ENCODE assay signal across 15 cellular contexts in the genomic region with DNA sequence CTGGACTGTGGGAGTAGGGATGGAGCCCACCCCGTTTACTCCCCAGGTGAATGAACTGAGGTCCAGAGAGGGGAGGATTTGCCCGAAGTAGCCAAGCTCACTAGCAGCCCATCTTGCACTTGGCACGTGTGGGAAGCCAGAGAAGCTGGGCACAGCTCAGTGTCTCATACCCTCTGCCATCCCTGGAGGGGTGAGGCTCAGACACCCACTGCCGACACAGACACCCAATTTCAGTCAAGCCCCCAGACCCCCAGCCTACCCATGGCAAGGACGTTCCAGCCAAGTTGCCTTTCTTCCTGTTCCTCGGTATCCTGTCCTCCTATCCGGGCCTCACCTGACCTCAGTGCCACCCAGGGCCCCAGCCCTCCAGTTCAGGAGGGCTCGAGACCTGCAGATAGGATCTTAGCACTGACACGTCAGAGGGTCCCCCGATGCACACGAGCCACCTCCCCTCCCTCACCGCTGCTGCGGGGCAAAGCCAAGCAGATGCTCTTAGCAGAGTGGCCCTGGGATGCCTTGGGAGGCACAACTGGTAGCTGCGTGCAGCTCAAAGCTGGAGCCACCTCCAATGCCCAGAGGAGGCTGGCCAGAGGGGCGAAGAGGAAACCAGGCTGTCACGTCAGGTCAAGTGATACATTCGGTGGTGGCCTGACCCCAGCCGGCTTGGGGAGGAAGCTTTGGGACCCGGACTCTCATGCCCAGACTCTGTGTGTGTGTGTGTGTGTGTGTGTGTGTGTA.
"Had no signal": no experiment of that assay in that cellular context is flagged by ENCODE, and none has a peak within 500 bp of the region (broad histone marks: within the 10 kb centered on the region; RNA-seq: fewer than 3 reads in every experiment).

No MANE protein-coding gene starts in this region.

- H3K9me3 Mint-ChIP-seq: activated naive CD8-positive, alpha-beta T cell treated with anti-CD3 and anti-CD28 coated beads for 36 hours; activated T-cell treated with anti-CD3 and anti-CD28 coated beads, Interleukin-2, amount 50 U/mL, for 4 hours had no signal

- H3K4me1 ChIP-seq: breast epithelium had no signal

- H3K9me3 ChIP-seq: breast epithelium, esophagus squamous epithelium, heart left ventricle, left ventricle myocardium inferior, upper lobe of left lung had no signal

- H3K27ac Mint-ChIP-seq: activated naive CD8-positive, alpha-beta T cell treated with anti-CD3 and anti-CD28 coated beads for 36 hours had no signal

- DNase-seq: activated CD4-positive, CD25-positive, alpha-beta regulatory T cell; activated effector memory CD4-positive, alpha-beta T cell treated with anti-CD3 and anti-CD28 coated beads, Interleukin-2, amount 50 U/mL, for 16 hours; activated naive CD8-positive, alpha-beta T cell treated with anti-CD3 and anti-CD28 coated beads for 36 hours; activated T-cell treated with anti-CD3 and anti-CD28 coated beads, Interleukin-2, amount 50 U/mL, for 4 hours; anterior cingulate cortex; esophagus squamous epithelium; foreskin fibroblast; left ventricle myocardium inferior; stimulated activated naive CD4-positive, alpha-beta T cell; T-helper 17 cell; upper lobe of left lung had no signal

- H3K4me3 Mint-ChIP-seq: activated naive CD8-positive, alpha-beta T cell treated with anti-CD3 and anti-CD28 coated beads for 36 hours; activated T-cell treated with anti-CD3 and anti-CD28 coated beads, Interleukin-2, amount 50 U/mL, for 4 hours; T-helper 17 cell had no signal

- H3K27me3 ChIP-seq: breast epithelium, heart left ventricle, upper lobe of left lung had no signal

- H3K4me3 ChIP-seq: breast epithelium, esophagus squamous epithelium, heart left ventricle, left ventricle myocardium inferior, smooth muscle cell, upper lobe of left lung had no signal

- H3K27me3 Mint-ChIP-seq: T-helper 17 cell had no signal

- ATAC-seq: activated T-cell treated with anti-CD3 and anti-CD28 coated beads, Interleukin-2, amount 50 U/mL, for 4 hours; heart left ventricle; right cardiac atrium had no signal

- H3K36me3 ChIP-seq: breast epithelium, esophagus squamous epithelium, heart left ventricle, left ventricle myocardium inferior, upper lobe of left lung had no signal

- H3K36me3 Mint-ChIP-seq: activated naive CD8-positive, alpha-beta T cell treated with anti-CD3 and anti-CD28 coated beads for 36 hours had no signal

- H3K27ac ChIP-seq: breast epithelium, esophagus squamous epithelium, heart left ventricle, left ventricle myocardium inferior had no signal
